ENCODE assay signal across 1 cellular context in genomic region chr20:38970302-38970701, GRCh38.
TF ChIP-seq lines count a peak whose summit lies in the region.

No MANE protein-coding gene starts in this region.

TF ChIP-seq in HEK293, 187 proteins besides CTCF, POLR2A, EP300 and RAD21 (continued from another document):
- TF ChIP-seq ZNF10 (tag by site-specific recombination; IDR thresholded peaks at IDR 0.05) (no peak), ZNF341 (tag by site-specific recombination; IDR thresholded peaks at IDR 0.05; ENCODE audit: low read depth) (no peak), ZNF692 (tag by site-specific recombination; IDR thresholded peaks at IDR 0.05) (no peak)
